In the genomic region with DNA sequence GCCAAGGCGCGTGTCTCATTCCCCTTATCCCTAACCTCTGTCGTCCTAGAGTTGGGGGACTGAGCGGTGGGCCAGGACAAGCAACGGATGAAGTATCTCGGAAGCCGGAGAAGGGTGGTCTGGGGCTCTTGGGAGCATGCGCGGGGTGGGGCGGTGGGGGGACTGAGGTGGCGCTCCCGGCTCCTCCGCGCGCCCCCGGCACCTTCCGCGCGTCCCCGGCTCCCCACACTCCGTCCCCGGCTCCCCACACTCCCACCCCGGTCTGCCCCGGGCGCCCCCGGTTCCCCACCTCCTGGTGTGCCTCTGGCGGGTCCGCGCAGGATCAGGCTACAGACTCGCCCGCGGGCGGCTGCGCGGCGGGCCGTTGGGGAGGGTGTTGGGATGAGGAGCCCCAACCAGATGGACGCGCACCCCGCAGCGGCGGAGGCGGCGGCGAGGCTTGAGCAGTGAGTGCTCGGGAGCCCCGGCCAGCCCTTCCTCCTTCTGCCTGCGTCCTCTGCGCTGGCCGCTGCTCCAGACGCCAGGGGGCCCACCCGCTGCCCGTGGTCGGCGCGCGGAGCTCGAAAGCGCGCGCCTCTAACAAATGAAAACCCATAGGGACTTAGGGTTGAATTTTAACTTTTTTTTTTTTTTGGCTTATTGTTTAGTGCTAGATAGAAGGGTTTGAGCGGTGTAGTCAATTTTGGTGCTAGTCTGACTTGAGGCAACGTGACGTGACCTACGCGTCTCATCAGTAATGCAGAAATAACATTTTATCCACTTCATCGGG, we compare ENCODE assay signal across 8 cellular contexts. TPM values are rescaled to one million over a fixed set of nuclear protein-coding genes. Genes with fewer than 3 reads are reported as not detected.
A peak's percentile ranks its signal among the peaks of the same experiment; 100 is the strongest.
DNase-seq lines count a peak whose midpoint lies in the region; FAIRE-seq and TF ChIP-seq lines count a peak whose summit lies in the region.

No MANE protein-coding gene starts in this region.

- H3K27ac Mint-ChIP-seq in dendritic cell treated with granulocyte-macrophage colony-stimulating factor and Interleukin-4, amounts not matched to agents 40 ng/mL and 50 ng/mL, for 4 days, result no peak overlapping the region

- peaks cover 13% of the 10 kb centered on the region for H3K4me1 Mint-ChIP-seq in dendritic cell treated with granulocyte-macrophage colony-stimulating factor and Interleukin-4, amounts not matched to agents 40 ng/mL and 50 ng/mL, for 4 days (ENCODE audit: low read depth)

- DNase-seq in GM18507 (ENCODE audit: extremely low spot score, insufficient read length, low read depth), result no peak
- DNase-seq in NCI-H510A (lab: John Stamatoyannopoulos, UW), result peak; percentile 10
- DNase-seq in lung microvascular endothelial cell (ENCODE audit: low read depth in 2 of 2), result peak; percentile 26 to 36
- DNase-seq in vagina (ENCODE audit: extremely low spot score in 2 of 2), result no peak
- no peak for DNase-seq in activated effector memory CD4-positive, alpha-beta T cell treated with anti-CD3 and anti-CD28 coated beads, Interleukin-2, amount 50 U/mL, for 16 hours
- DNase-seq in GDM1 (lab: John Stamatoyannopoulos, UW), result no peak
- no peak for DNase-seq in NCI-H1694 treated with DMSO at 0.1 percent for 48 hours (lab: John Stamatoyannopoulos, UW)

- peak overlapping the region; percentile 39 to 47 for H3K4me3 ChIP-seq in vagina

- peaks cover 71% of the 10 kb centered on the region for H3K27me3 Mint-ChIP-seq in dendritic cell treated with granulocyte-macrophage colony-stimulating factor and Interleukin-4, amounts not matched to agents 40 ng/mL and 50 ng/mL, for 4 days

- no peaks in the 10 kb centered on the region for H3K36me3 Mint-ChIP-seq in dendritic cell treated with granulocyte-macrophage colony-stimulating factor and Interleukin-4, amounts not matched to agents 40 ng/mL and 50 ng/mL, for 4 days (ENCODE audit: low read depth)

- intact Hi-C loops in dendritic cell treated with granulocyte-macrophage colony-stimulating factor and Interleukin-4, amounts not matched to agents 40 ng/mL and 50 ng/mL, for 4 days (cut with micrococcal nuclease), result no loop called here
- intact Hi-C loops in vagina (cut with DNase I), result no loop called here

- H3K4me1 ChIP-seq in vagina, result peaks cover 6% of the 10 kb centered on the region

- no peaks in the 10 kb centered on the region for H3K27me3 ChIP-seq in vagina

- H3K9me3 Mint-ChIP-seq in dendritic cell treated with granulocyte-macrophage colony-stimulating factor and Interleukin-4, amounts not matched to agents 40 ng/mL and 50 ng/mL, for 4 days, result no peaks in the 10 kb centered on the region

- H3K36me3 ChIP-seq in vagina, result no peaks in the 10 kb centered on the region

- FAIRE-seq in GM18507 (lab: Jason Lieb, UNC), result peak; percentile 70

- peak in 2 of 3 experiments; percentile 18 to 30 for TF ChIP-seq CTCF in vagina (IDR thresholded peaks at IDR 0.05)

- peak overlapping the region; percentile 71 for H3K4me3 Mint-ChIP-seq in dendritic cell treated with granulocyte-macrophage colony-stimulating factor and Interleukin-4, amounts not matched to agents 40 ng/mL and 50 ng/mL, for 4 days

- H3K27ac ChIP-seq in vagina, result peak overlapping the region; percentile 77

- no peaks in the 10 kb centered on the region for H3K9me3 ChIP-seq in vagina

- no peak for TF ChIP-seq POLR2A in vagina (IDR thresholded peaks at IDR 0.05)

RNA-seq across cellular contexts. Expression of gene CRYM, which starts 5.6 kb away (rescaled TPM):
- total RNA-seq in lung microvascular endothelial cell, result not detected in 2 replicates
- total RNA-seq in vagina, result 3.9 TPM

RNA-seq across cellular contexts. Expression of gene ANKS4B, which starts 50.2 kb away (rescaled TPM):
- total RNA-seq in lung microvascular endothelial cell (not detected in 2 replicates), vagina (not detected)

Comparison
In these comparisons a context has a peak if more than half of its experiments do, and no peak if none do; other contexts are left out.
1. DNase-seq: peak in NCI-H510A (single experiment) and lung microvascular endothelial cell (2 of 2); none in GM18507 (single experiment), vagina (0 of 2), activated effector memory CD4-positive, alpha-beta T cell treated with anti-CD3 and anti-CD28 coated beads, Interleukin-2, amount 50 U/mL, for 16 hours (single experiment), GDM1 (single experiment) and NCI-H1694 treated with DMSO at 0.1 percent for 48 hours (single experiment).